In the genomic region with DNA sequence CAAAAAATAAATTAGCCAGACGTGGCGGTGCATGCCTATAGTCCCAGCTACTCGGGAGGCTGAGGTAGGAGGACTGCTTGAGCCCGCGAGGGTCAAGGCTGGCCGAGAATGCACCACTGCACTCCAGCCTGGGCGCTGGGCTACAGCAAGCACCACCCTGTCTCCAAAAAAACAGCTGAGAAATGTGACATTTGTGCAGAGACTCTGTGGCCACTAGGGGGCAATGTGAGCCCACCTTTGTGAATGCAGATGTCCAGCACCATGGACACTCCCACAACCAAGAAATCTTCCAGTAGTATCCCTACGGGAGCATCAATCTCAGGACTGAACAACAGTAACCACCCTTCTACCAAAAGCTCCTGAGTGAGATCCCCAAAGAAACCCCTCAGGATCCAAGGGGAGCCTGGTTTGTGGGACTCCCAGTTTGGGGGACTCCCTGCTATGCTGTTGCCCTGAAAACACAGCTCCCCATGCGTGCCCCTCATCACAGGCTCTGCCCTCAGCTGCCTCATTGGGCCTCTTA, we compare ENCODE assay signal across 8 cellular contexts. TPM values are rescaled to one million over a fixed set of nuclear protein-coding genes. Genes with fewer than 3 reads are reported as not detected.
DNase-seq lines count a peak whose midpoint lies in the region; ATAC-seq, FAIRE-seq and TF ChIP-seq lines count a peak whose summit lies in the region.

No MANE protein-coding gene starts in this region.

- peak; percentile 94 for FAIRE-seq in HepG2 (lab: Jason Lieb, UNC)

- H3K4me3 ChIP-seq in colonic mucosa, result no peak overlapping the region
- peak overlapping the region in 1 of 3 experiments; percentile 35; a peak in 1 of 6 replicates for H3K4me3 ChIP-seq in HepG2 (replicated peaks in 1 of 3; ENCODE audit: insufficient read depth in 1 of 3, low read depth in 2 of 3, low read length in 3 of 3)

- TF ChIP-seq POLR2A in HepG2 (IDR thresholded peaks at IDR 0.05; ENCODE audit: insufficient read depth in 1 of 2, low read depth in 2 of 2, low read length in 2 of 2), result no peak

- H3K79me2 ChIP-seq in HepG2 (ENCODE audit: insufficient read depth, low read length), result no peaks in the 10 kb centered on the region

- peak overlapping the region; percentile 64 for H3K4me2 ChIP-seq in HepG2 (ENCODE audit: low read depth, low read length)

- H3K36me3 ChIP-seq in colonic mucosa, result no peaks in the 10 kb centered on the region
- no peaks in the 10 kb centered on the region for H3K36me3 ChIP-seq in HepG2 (replicated peaks in 1 of 2; ENCODE audit: control insufficient read depth in 1 of 2, insufficient read depth in 2 of 2, low read length in 2 of 2)

- H3K4me1 ChIP-seq in colonic mucosa (no peaks in the 10 kb centered on the region), HepG2 (ENCODE audit: insufficient read depth, low read length) (peaks cover 34% of the 10 kb centered on the region)

- in situ Hi-C loops in HepG2 (cut with HindIII; ENCODE audit: extremely low pct_ligation_motif_present, low pct_unique_long_range_greater_than_20kb), result loop anchor here (5.0 kb wide), 1 partner anchor 79 kb away; no protein-coding TSS in a partner anchor

- TF ChIP-seq CTCF in colonic mucosa (IDR thresholded peaks at IDR 0.05), result peak; percentile 86
- TF ChIP-seq CTCF in HepG2 (CRISPR knock-in tag; IDR thresholded peaks at IDR 0.05), result peak; percentile 96

- no peaks in the 10 kb centered on the region for H3K27me3 ChIP-seq in colonic mucosa
- H3K27me3 ChIP-seq in HepG2 (ENCODE audit: control insufficient read depth in 1 of 2, insufficient read depth in 2 of 2, low read length in 2 of 2), result no peaks in the 10 kb centered on the region

- CTCF ChIA-PET in HepG2 (lab: Yijun Ruan, JAX; ENCODE audit: low intra/inter-chr PET ratio, low total read pairs), result interaction anchor here (1.5 to 2.8 kb wide), 4 partner anchors 53 to 254 kb away, joined by 4 to 30 read pairs (median 18); no protein-coding TSS in a partner anchor

- H3K9me3 ChIP-seq in colonic mucosa (no peaks in the 10 kb centered on the region), HepG2 (ENCODE audit: low read length) (no peaks in the 10 kb centered on the region)

- POLR2A ChIA-PET in HepG2 (lab: Yijun Ruan, JAX), result interaction anchor here (0.6 kb wide), 1 partner anchor 215 kb away, joined by 3 read pairs; a partner anchor contains a TSS

- intact Hi-C loops in colonic mucosa (cut with DNase I) (loop anchor here (2.0 to 10.0 kb wide), 3 partner anchors 80 to 416 kb away; no protein-coding TSS in a partner anchor), HepG2 (cut with micrococcal nuclease; ENCODE audit: unreplicated experiment) (loop anchor here (1.0 kb wide), 4 partner anchors 53 to 254 kb away; no protein-coding TSS in a partner anchor)

- no peak overlapping the region for H3K9ac ChIP-seq in colonic mucosa (ENCODE audit: low read depth in 2 of 2, low read length in 2 of 2)
- H3K9ac ChIP-seq in HepG2 (ENCODE audit: insufficient read depth, low read depth, low read length), result no peak overlapping the region

- no peak overlapping the region for H3K27ac ChIP-seq in colonic mucosa
- H3K27ac ChIP-seq in HepG2 (ENCODE audit: extremely low read length, insufficient read depth, low read length), result no peak overlapping the region

- ATAC-seq in HG03439 (IDR thresholded peaks at IDR 0.05; ENCODE audit: unreplicated experiment), result peak; percentile 59
- peak; percentile 82 for ATAC-seq in HepG2
- no peak for ATAC-seq in GM19395 (IDR thresholded peaks at IDR 0.05; ENCODE audit: unreplicated experiment)

- peak; percentile 57 for DNase-seq in DMS79 (lab: John Stamatoyannopoulos, UW)
- peak; percentile 86 to 94 for DNase-seq in NCI-H526 (lab: John Stamatoyannopoulos, UW)
- peak; percentile 73 to 81 for DNase-seq in activated CD4-positive, alpha-beta T cell treated with anti-CD3 and anti-CD28 coated beads for 4 hours
- peak; percentile 90 for DNase-seq in colonic mucosa
- DNase-seq in HepG2 (ENCODE audit: low spot score), result peak; percentile 81
- DNase-seq in stimulated activated CD4-positive, alpha-beta T cell treated with anti-CD3 and anti-CD28 coated beads, Interleukin-4, amount 100 ng/mL, for 4 hours, result peak; percentile 66

- no peak overlapping the region for H2AFZ ChIP-seq in HepG2 (ENCODE audit: low read length)

- TF ChIP-seq EP300 in HepG2 (IDR thresholded peaks at IDR 0.05; ENCODE audit: low read depth in 2 of 2, low read length in 2 of 2) (no peak), HepG2 (CRISPR knock-in tag; IDR thresholded peaks at IDR 0.05; ENCODE audit: borderline replicate concordance) (no peak)

- 16% methylated on average over 9 of the region's 9 CpGs for WGBS in HepG2 (ENCODE audit: low lambda C conversion rate)

- BruUV-seq in HepG2 (replicated peaks; lab: Mats Ljungman, UMichigan), result no TSS peak

- peak; percentile 90 for TF ChIP-seq RAD21 in HepG2 (CRISPR knock-in tag; IDR thresholded peaks at IDR 0.05)

- H4K20me1 ChIP-seq in HepG2 (ENCODE audit: insufficient read depth, low read length), result no peaks in the 10 kb centered on the region

TF ChIP-seq in HepG2, 621 proteins besides CTCF, POLR2A, EP300 and RAD21 (continues in another document):
- TF ChIP-seq SSRP1 (CRISPR knock-in tag; IDR thresholded peaks at IDR 0.05) (0 out of 2 replicates have a peak, but pooled peaks have one; percentile 43), THAP11 (CRISPR knock-in tag; IDR thresholded peaks at IDR 0.05) (peak; percentile 68), SALL1 (CRISPR knock-in tag; IDR thresholded peaks at IDR 0.05) (peak; percentile 68), ETV6 (CRISPR knock-in tag; conservative IDR thresholded peaks at IDR 0.05) (0 out of 2 replicates have a peak, but pooled peaks have one; percentile 45), XRCC5 (optimal IDR thresholded peaks at IDR 0.05; ENCODE audit: low read length) (peak; percentile 46), ZNF256 (CRISPR knock-in tag; conservative IDR thresholded peaks at IDR 0.05) (0 out of 2 replicates have a peak, but pooled peaks have one; percentile 10), POLR2AphosphoS2 (IDR thresholded peaks at IDR 0.05; ENCODE audit: low read depth, low read length) (no peak), ZNF768 (CRISPR knock-in tag; IDR thresholded peaks at IDR 0.05) (peak; percentile 68), RXRB (CRISPR knock-in tag; IDR thresholded peaks at IDR 0.05; ENCODE audit: borderline replicate concordance) (peak; percentile 41; the same call in 1 of the 2 replicates)

RNA-seq across cellular contexts. Expression of a gene that starts 6.3 kb away (rescaled TPM):
- total RNA-seq in colonic mucosa, result 100 to 1,000 TPM; 262 to 397 TPM
- total RNA-seq in HepG2 (2016; rRNA removed; fragmentation: Illumina TruSeq; extraction: Trizol), result 9.5 and 12.9 TPM in 2 replicates
- total RNA-seq in HepG2 (2016; cell fraction: cytosol; rRNA removed; fragmentation: Illumina TruSeq; extraction: Trizol; ENCODE audit: low read depth), result 4.4 and 6.0 TPM in 2 replicates
- 10.6 and 14.1 TPM in 2 replicates for total RNA-seq in HepG2 (2016; cell fraction: insoluble cytoplasmic fraction; rRNA removed; fragmentation: Illumina TruSeq; extraction: Trizol)
- total RNA-seq in HepG2 (2016; cell fraction: membrane; rRNA removed; fragmentation: Illumina TruSeq; extraction: Trizol), result 4.9 and 5.6 TPM in 2 replicates
- 13.2 and 15.2 TPM in 2 replicates for total RNA-seq in HepG2 (2016; cell fraction: nucleus; rRNA removed; fragmentation: Illumina TruSeq; extraction: Trizol)
- 12.5 and 14.7 TPM in 2 replicates for polyA plus RNA-seq in HepG2 (2011; rRNA removed)
- polyA plus RNA-seq in HepG2 (2011; cell fraction: cytosol; rRNA removed), result 7.5 and 10.5 TPM in 2 replicates
- polyA plus RNA-seq in HepG2 (2011; cell fraction: nucleus; rRNA removed), result 11.3 TPM in 2 replicates
- polyA plus RNA-seq in HepG2 (2012), result 8.1 and 8.5 TPM in 2 replicates
- 1.0 and 1.3 TPM in 2 replicates for polyA plus RNA-seq in HepG2 (2016; cell fraction: cytosol; fragmentation: Illumina TruSeq; extraction: Trizol; ENCODE audit: low read depth)
- polyA plus RNA-seq in HepG2 (2016; cell fraction: insoluble cytoplasmic fraction; fragmentation: Illumina TruSeq; extraction: Trizol; ENCODE audit: low read depth), result 9.3 and 10.0 TPM in 2 replicates
- polyA plus RNA-seq in HepG2 (2016; cell fraction: membrane; fragmentation: Illumina TruSeq; extraction: Trizol; ENCODE audit: low read depth), result 2.6 TPM in 2 replicates
- polyA plus RNA-seq in HepG2 (2016; cell fraction: nucleus; fragmentation: Illumina TruSeq; extraction: Trizol; ENCODE audit: insufficient read depth, low read depth), result 16.2 and 18.7 TPM in 2 replicates
- 30.7 and 36.9 TPM in 2 replicates for polyA minus RNA-seq in HepG2 (2011; rRNA and poly(A)+ RNA removed; ENCODE audit: low replicate concordance)
- polyA minus RNA-seq in HepG2 (2011; cell fraction: cytosol; rRNA and poly(A)+ RNA removed), result 12.8 and 15.4 TPM in 2 replicates
- 9.8 and 14.9 TPM in 2 replicates for polyA minus RNA-seq in HepG2 (2011; cell fraction: nucleus; rRNA and poly(A)+ RNA removed)

RNA-seq across cellular contexts. Expression of a gene that starts 30.1 kb away (rescaled TPM):
- total RNA-seq in colonic mucosa (1 to 10 TPM; 1.6 to 3.6 TPM), HepG2 (2016; rRNA removed; fragmentation: Illumina TruSeq; extraction: Trizol) (22.1 and 32.3 TPM in 2 replicates)
- 72.0 and 77.5 TPM in 2 replicates for total RNA-seq in HepG2 (2016; cell fraction: cytosol; rRNA removed; fragmentation: Illumina TruSeq; extraction: Trizol; ENCODE audit: low read depth)
- 22.7 and 33.9 TPM in 2 replicates for total RNA-seq in HepG2 (2016; cell fraction: insoluble cytoplasmic fraction; rRNA removed; fragmentation: Illumina TruSeq; extraction: Trizol)
- 37.3 and 38.5 TPM in 2 replicates for total RNA-seq in HepG2 (2016; cell fraction: membrane; rRNA removed; fragmentation: Illumina TruSeq; extraction: Trizol)
- total RNA-seq in HepG2 (2016; cell fraction: nucleus; rRNA removed; fragmentation: Illumina TruSeq; extraction: Trizol), result 26.1 and 28.3 TPM in 2 replicates
- 23.8 and 30.7 TPM in 2 replicates for polyA plus RNA-seq in HepG2 (2011; rRNA removed)
- 21.9 and 24.2 TPM in 2 replicates for polyA plus RNA-seq in HepG2 (2011; cell fraction: cytosol; rRNA removed)
- 68.3 and 80.4 TPM in 2 replicates for polyA plus RNA-seq in HepG2 (2011; cell fraction: nucleus; rRNA removed)
- polyA plus RNA-seq in HepG2 (2012), result 19.4 and 20.7 TPM in 2 replicates
- 4.1 and 4.4 TPM in 2 replicates for polyA plus RNA-seq in HepG2 (2016; cell fraction: cytosol; fragmentation: Illumina TruSeq; extraction: Trizol; ENCODE audit: low read depth)
- 22.5 and 25.2 TPM in 2 replicates for polyA plus RNA-seq in HepG2 (2016; cell fraction: insoluble cytoplasmic fraction; fragmentation: Illumina TruSeq; extraction: Trizol; ENCODE audit: low read depth)
- polyA plus RNA-seq in HepG2 (2016; cell fraction: membrane; fragmentation: Illumina TruSeq; extraction: Trizol; ENCODE audit: low read depth), result 14.8 and 15.2 TPM in 2 replicates
- polyA plus RNA-seq in HepG2 (2016; cell fraction: nucleus; fragmentation: Illumina TruSeq; extraction: Trizol; ENCODE audit: insufficient read depth, low read depth), result 63.0 and 65.6 TPM in 2 replicates
- 0.07 and 139 TPM in 2 replicates for polyA minus RNA-seq in HepG2 (2011; rRNA and poly(A)+ RNA removed; ENCODE audit: low replicate concordance)
- polyA minus RNA-seq in HepG2 (2011; cell fraction: cytosol; rRNA and poly(A)+ RNA removed), result 31.4 and 35.0 TPM in 2 replicates
- polyA minus RNA-seq in HepG2 (2011; cell fraction: nucleus; rRNA and poly(A)+ RNA removed), result 12.0 and 20.4 TPM in 2 replicates

Comparison
In these comparisons a context has a peak if more than half of its experiments do, and no peak if none do; other contexts are left out.
1. RNA of a gene that starts 6.3 kb away (total RNA-seq): 262 to 397 TPM in colonic mucosa; 4.4 to 15.2 TPM in HepG2; every median in the first group is over 10 times any median in the second.
2. Peak in every context shown above with its lines, with median percentiles within 50 percentile points of each other: DNase-seq.